1 cellular context compared by ENCODE assay signal in the genomic region with DNA sequence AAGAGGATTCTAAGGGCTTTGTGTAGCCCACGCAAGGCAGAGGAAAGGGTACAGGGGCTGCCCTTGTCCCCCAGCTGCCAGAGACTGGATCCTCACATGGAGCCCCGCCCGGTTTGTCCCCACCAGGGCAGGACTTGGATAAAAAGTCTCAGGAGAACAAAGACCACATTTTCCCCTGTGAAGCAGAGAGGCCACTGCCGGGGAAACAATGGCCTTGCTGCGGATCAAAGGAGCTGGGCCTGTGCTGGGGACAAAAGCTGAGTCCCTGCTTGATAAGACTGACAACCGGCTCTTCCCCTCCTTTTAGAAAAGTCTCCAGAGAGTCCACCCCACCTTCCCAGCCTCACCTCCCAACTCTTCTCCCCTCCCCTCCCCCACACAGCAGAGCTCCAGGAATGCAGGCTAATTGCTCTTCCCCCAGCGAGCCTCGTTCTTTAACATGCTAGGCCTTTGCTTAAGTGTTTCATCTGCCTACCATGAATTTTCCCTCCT.
TF ChIP-seq lines count a peak whose summit lies in the region.

No MANE protein-coding gene starts in this region.

TF ChIP-seq in HepG2, 621 proteins besides CTCF, POLR2A, EP300 and RAD21 (continued from another document and continues in another):
- TF ChIP-seq, protein P1, sequence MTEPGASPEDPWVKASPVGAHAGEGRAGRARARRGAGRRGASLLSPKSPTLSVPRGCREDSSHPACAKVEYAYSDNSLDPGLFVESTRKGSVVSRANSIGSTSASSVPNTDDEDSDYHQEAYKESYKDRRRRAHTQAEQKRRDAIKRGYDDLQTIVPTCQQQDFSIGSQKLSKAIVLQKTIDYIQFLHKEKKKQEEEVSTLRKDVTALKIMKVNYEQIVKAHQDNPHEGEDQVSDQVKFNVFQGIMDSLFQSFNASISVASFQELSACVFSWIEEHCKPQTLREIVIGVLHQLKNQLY (CRISPR knock-in tag; IDR thresholded peaks at IDR 0.05) = no peak
- TF ChIP-seq HNRNPUL1 (IDR thresholded peaks at IDR 0.05; ENCODE audit: low read depth, low read length) (no peak), RERE (CRISPR knock-in tag; IDR thresholded peaks at IDR 0.05; ENCODE audit: low read depth) (no peak), ZSCAN29 (CRISPR knock-in tag; conservative IDR thresholded peaks at IDR 0.05) (no peak; the same call in 1 of the 2 replicates), ZNF136 (CRISPR knock-in tag; IDR thresholded peaks at IDR 0.05; ENCODE audit: low read depth) (no peak), KDM1A (CRISPR knock-in tag; IDR thresholded peaks at IDR 0.05) (0 out of 2 replicates have a peak, but pooled peaks have one; percentile 10), KLF16 (CRISPR knock-in tag; IDR thresholded peaks at IDR 0.05) (no peak), U2AF2 (IDR thresholded peaks at IDR 0.05; ENCODE audit: low read depth, low read length) (no peak), SRF (IDR thresholded peaks at IDR 0.05; ENCODE audit: low read depth, low read length) (no peak), NAIF1 (CRISPR knock-in tag; IDR thresholded peaks at IDR 0.05; ENCODE audit: borderline replicate concordance) (no peak), ZNF333 (CRISPR knock-in tag; IDR thresholded peaks at IDR 0.05; ENCODE audit: borderline replicate concordance) (no peak), CCAR2 (optimal IDR thresholded peaks at IDR 0.05; ENCODE audit: low read depth, low read length) (no peak), CEBPG (CRISPR knock-in tag; IDR thresholded peaks at IDR 0.05) (no peak), SP4 (CRISPR knock-in tag; IDR thresholded peaks at IDR 0.05) (no peak), SRY (CRISPR knock-in tag; IDR thresholded peaks at IDR 0.05) (no peak), ZNF672 (CRISPR knock-in tag; IDR thresholded peaks at IDR 0.05) (no peak), ZBTB44 (CRISPR knock-in tag; IDR thresholded peaks at IDR 0.05) (no peak), PHF8 (CRISPR knock-in tag; IDR thresholded peaks at IDR 0.05) (no peak), SIX4 (CRISPR knock-in tag; IDR thresholded peaks at IDR 0.05) (0 out of 2 replicates have a peak, but pooled peaks have one; percentile 51), RFX3 (CRISPR knock-in tag; IDR thresholded peaks at IDR 0.05) (no peak), ZNF468 (CRISPR knock-in tag; IDR thresholded peaks at IDR 0.05) (no peak), HES4 (CRISPR knock-in tag; IDR thresholded peaks at IDR 0.05; ENCODE audit: borderline replicate concordance) (no peak), FIP1L1 (IDR thresholded peaks at IDR 0.05; ENCODE audit: borderline replicate concordance, insufficient read depth, low read depth, low read length) (no peak), SMARCE1 (IDR thresholded peaks at IDR 0.05; ENCODE audit: borderline replicate concordance) (no peak), HNRNPL (IDR thresholded peaks at IDR 0.05; ENCODE audit: low read depth, low read length) (no peak), ZNF264 (CRISPR knock-in tag; IDR thresholded peaks at IDR 0.05) (no peak), CREM (IDR thresholded peaks at IDR 0.05) (peak; percentile 73; the same call in 1 of the 2 replicates), CREM (CRISPR knock-in tag; IDR thresholded peaks at IDR 0.05) (no peak), ZNF382 (CRISPR knock-in tag; IDR thresholded peaks at IDR 0.05; ENCODE audit: borderline replicate concordance) (no peak), ZBTB7A (CRISPR knock-in tag; IDR thresholded peaks at IDR 0.05) (no peak; the same call in 1 of the 2 replicates), ZNF605 (CRISPR knock-in tag; IDR thresholded peaks at IDR 0.05) (0 out of 2 replicates have a peak, but pooled peaks have one; percentile 17), ZNF557 (CRISPR knock-in tag; IDR thresholded peaks at IDR 0.05) (no peak), SIX1 (CRISPR knock-in tag; IDR thresholded peaks at IDR 0.05; ENCODE audit: borderline replicate concordance) (no peak), GFI1 (CRISPR knock-in tag; IDR thresholded peaks at IDR 0.05; ENCODE audit: borderline replicate concordance) (0 out of 2 replicates have a peak, but pooled peaks have one; percentile 69), CHD4 (IDR thresholded peaks at IDR 0.05; ENCODE audit: borderline replicate concordance, low read length) (no peak), NR2F6 (IDR thresholded peaks at IDR 0.05) (no peak), NR2F6 (CRISPR knock-in tag; IDR thresholded peaks at IDR 0.05) (peak; percentile 57), NFKB2 (CRISPR knock-in tag; IDR thresholded peaks at IDR 0.05; ENCODE audit: borderline replicate concordance) (peak; percentile 33; the same call in 1 of the 2 replicates), NRL (CRISPR knock-in tag; IDR thresholded peaks at IDR 0.05; ENCODE audit: borderline replicate concordance) (no peak)
- TF ChIP-seq, protein P2, sequence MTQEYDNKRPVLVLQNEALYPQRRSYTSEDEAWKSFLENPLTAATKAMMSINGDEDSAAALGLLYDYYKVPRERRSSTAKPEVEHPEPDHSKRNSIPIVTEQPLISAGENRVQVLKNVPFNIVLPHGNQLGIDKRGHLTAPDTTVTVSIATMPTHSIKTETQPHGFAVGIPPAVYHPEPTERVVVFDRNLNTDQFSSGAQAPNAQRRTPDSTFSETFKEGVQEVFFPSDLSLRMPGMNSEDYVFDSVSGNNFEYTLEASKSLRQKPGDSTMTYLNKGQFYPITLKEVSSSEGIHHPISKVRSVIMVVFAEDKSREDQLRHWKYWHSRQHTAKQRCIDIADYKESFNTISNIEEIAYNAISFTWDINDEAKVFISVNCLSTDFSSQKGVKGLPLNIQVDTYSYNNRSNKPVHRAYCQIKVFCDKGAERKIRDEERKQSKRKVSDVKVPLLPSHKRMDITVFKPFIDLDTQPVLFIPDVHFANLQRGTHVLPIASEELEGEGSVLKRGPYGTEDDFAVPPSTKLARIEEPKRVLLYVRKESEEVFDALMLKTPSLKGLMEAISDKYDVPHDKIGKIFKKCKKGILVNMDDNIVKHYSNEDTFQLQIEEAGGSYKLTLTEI (CRISPR knock-in tag; conservative IDR thresholded peaks at IDR 0.05) = no peak
- TF ChIP-seq, protein P3, sequence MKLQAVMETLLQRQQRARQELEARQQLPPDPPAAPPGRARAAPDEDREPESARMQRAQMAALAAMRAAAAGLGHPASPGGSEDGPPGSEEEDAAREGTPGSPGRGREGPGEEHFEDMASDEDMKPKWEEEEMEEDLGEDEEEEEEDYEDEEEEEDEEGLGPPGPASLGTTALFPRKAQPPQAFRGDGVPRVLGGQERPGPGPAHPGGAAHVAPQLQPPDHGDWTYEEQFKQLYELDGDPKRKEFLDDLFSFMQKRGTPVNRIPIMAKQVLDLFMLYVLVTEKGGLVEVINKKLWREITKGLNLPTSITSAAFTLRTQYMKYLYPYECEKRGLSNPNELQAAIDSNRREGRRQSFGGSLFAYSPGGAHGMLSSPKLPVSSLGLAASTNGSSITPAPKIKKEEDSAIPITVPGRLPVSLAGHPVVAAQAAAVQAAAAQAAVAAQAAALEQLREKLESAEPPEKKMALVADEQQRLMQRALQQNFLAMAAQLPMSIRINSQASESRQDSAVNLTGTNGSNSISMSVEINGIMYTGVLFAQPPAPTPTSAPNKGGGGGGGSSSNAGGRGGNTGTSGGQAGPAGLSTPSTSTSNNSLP (IDR thresholded peaks at IDR 0.05; ENCODE audit: low read depth, low read length) = 0 out of 2 replicates have a peak, but pooled peaks have one; percentile 16
- TF ChIP-seq, protein P4, sequence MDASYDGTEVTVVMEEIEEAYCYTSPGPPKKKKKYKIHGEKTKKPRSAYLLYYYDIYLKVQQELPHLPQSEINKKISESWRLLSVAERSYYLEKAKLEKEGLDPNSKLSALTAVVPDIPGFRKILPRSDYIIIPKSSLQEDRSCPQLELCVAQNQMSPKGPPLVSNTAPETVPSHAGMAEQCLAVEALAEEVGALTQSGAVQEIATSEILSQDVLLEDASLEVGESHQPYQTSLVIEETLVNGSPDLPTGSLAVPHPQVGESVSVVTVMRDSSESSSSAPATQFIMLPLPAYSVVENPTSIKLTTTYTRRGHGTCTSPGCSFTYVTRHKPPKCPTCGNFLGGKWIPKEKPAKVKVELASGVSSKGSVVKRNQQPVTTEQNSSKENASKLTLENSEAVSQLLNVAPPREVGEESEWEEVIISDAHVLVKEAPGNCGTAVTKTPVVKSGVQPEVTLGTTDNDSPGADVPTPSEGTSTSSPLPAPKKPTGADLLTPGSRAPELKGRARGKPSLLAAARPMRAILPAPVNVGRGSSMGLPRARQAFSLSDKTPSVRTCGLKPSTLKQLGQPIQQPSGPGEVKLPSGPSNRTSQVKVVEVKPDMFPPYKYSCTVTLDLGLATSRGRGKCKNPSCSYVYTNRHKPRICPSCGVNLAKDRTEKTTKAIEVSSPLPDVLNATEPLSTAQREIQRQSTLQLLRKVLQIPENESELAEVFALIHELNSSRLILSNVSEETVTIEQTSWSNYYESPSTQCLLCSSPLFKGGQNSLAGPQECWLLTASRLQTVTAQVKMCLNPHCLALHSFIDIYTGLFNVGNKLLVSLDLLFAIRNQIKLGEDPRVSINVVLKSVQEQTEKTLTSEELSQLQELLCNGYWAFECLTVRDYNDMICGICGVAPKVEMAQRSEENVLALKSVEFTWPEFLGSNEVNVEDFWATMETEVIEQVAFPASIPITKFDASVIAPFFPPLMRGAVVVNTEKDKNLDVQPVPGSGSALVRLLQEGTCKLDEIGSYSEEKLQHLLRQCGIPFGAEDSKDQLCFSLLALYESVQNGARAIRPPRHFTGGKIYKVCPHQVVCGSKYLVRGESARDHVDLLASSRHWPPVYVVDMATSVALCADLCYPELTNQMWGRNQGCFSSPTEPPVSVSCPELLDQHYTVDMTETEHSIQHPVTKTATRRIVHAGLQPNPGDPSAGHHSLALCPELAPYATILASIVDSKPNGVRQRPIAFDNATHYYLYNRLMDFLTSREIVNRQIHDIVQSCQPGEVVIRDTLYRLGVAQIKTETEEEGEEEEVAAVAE (CRISPR knock-in tag; IDR thresholded peaks at IDR 0.05; ENCODE audit: borderline replicate concordance) = no peak
- TF ChIP-seq, protein P5, sequence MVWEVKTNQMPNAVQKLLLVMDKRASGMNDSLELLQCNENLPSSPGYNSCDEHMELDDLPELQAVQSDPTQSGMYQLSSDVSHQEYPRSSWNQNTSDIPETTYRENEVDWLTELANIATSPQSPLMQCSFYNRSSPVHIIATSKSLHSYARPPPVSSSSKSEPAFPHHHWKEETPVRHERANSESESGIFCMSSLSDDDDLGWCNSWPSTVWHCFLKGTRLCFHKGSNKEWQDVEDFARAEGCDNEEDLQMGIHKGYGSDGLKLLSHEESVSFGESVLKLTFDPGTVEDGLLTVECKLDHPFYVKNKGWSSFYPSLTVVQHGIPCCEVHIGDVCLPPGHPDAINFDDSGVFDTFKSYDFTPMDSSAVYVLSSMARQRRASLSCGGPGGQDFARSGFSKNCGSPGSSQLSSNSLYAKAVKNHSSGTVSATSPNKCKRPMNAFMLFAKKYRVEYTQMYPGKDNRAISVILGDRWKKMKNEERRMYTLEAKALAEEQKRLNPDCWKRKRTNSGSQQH (CRISPR knock-in tag; IDR thresholded peaks at IDR 0.05; ENCODE audit: low read depth) = no peak
- TF ChIP-seq, protein P6, sequence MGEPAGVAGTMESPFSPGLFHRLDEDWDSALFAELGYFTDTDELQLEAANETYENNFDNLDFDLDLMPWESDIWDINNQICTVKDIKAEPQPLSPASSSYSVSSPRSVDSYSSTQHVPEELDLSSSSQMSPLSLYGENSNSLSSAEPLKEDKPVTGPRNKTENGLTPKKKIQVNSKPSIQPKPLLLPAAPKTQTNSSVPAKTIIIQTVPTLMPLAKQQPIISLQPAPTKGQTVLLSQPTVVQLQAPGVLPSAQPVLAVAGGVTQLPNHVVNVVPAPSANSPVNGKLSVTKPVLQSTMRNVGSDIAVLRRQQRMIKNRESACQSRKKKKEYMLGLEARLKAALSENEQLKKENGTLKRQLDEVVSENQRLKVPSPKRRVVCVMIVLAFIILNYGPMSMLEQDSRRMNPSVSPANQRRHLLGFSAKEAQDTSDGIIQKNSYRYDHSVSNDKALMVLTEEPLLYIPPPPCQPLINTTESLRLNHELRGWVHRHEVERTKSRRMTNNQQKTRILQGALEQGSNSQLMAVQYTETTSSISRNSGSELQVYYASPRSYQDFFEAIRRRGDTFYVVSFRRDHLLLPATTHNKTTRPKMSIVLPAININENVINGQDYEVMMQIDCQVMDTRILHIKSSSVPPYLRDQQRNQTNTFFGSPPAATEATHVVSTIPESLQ (CRISPR knock-in tag; conservative IDR thresholded peaks at IDR 0.05) = no peak
